In genomic region chr1:245270972-245271371, GRCh38 we compare ENCODE assay signal across 21 cellular contexts.
"Had no signal": no experiment of that assay in that cellular context is flagged by ENCODE, and none has a peak within 500 bp of the region (broad histone marks: within the 10 kb centered on the region; RNA-seq: fewer than 3 reads in every experiment).

No MANE protein-coding gene starts in this region.

- H3K4me1 ChIP-seq: esophagus squamous epithelium, gastrocnemius medialis, heart right ventricle, left lung, lower lobe of right lung had no signal

- H3K4me3 Mint-ChIP-seq: dendritic cell treated with granulocyte-macrophage colony-stimulating factor and Interleukin-4, amounts not matched to agents 40 ng/mL and 50 ng/mL, for 4 days; effector memory CD8-positive, alpha-beta T cell; mesothelial cell of epicardium; naive B cell; naive thymus-derived CD8-positive, alpha-beta T cell had no signal

- H3K27ac ChIP-seq: coronary artery, esophagus squamous epithelium, gastrocnemius medialis, heart right ventricle, left lung, lower lobe of right lung had no signal

- H3K36me3 ChIP-seq: esophagus squamous epithelium, gastrocnemius medialis, heart right ventricle, left lung, lower lobe of right lung had no signal

- H3K36me3 Mint-ChIP-seq: naive B cell; naive thymus-derived CD8-positive, alpha-beta T cell had no signal

- ATAC-seq: effector memory CD8-positive, alpha-beta T cell; gastrocnemius medialis; heart right ventricle; left cardiac atrium; left lung; left ventricle myocardium superior; lower lobe of right lung; mucosa of descending colon; naive thymus-derived CD8-positive, alpha-beta T cell had no signal

- H3K4me3 ChIP-seq: coronary artery, esophagus squamous epithelium, gastrocnemius medialis, heart right ventricle, left lung, lower lobe of right lung, mucosa of descending colon had no signal

- H3K27ac Mint-ChIP-seq: dendritic cell treated with granulocyte-macrophage colony-stimulating factor and Interleukin-4, amounts not matched to agents 40 ng/mL and 50 ng/mL, for 4 days; effector memory CD8-positive, alpha-beta T cell; mesothelial cell of epicardium had no signal

- H3K4me1 Mint-ChIP-seq: mesothelial cell of epicardium; naive B cell; naive thymus-derived CD8-positive, alpha-beta T cell had no signal

- DNase-seq: effector CD8-positive, alpha-beta T cell; effector memory CD8-positive, alpha-beta T cell; esophagus squamous epithelium; foreskin fibroblast; foreskin melanocyte; gastrocnemius medialis; glutamatergic neuron; head of caudate nucleus; heart right ventricle; hippocampal formation; left cardiac atrium; left lung; left ventricle myocardium superior; lower lobe of right lung; mesenchymal stem cell; mucosa of descending colon; naive B cell; naive thymus-derived CD8-positive, alpha-beta T cell had no signal

- H3K9me3 ChIP-seq: esophagus squamous epithelium, gastrocnemius medialis, mucosa of descending colon had no signal
